ENCODE assay signal across 8 cellular contexts in the genomic region with DNA sequence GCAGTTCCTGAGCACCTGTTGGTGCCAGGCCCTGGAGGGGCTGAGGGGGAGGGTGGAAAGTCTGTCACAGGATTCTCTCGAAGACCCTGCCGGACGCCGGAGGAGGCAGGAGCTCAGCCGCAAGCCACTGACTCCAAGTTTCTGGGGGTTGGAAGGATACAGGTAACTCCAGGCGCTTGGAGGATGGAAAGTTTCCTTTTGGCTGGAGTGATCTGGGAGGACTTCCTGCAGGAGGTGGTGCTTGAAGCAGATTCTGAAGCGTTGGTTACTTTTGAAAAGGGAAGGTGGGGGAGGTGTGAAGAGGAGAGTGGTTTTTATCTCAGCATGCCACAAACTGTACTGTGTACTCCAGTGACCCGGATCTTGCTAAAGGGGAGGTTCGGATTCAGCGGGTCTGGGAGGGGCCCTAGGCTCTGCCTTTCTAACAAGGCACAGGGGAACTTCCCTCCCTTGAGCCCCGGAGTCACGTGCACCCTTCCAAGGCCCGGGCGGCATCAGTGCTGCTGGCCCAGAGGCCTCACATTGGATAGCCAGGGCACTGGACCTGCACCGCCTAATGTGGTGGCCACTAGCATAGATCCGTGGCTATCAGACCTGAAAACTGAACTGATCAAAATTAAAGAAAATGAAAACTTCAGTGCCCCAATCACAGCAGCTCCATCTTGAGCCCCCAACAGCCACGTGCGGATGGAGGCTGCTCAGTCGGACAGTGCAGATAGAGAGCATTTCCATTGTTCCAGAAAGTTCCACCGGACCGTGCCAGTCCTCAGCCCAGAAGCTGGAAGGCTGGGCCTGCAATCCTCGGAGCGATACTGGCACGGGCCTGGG. TPM values are rescaled to one million over a fixed set of nuclear protein-coding genes. Genes with fewer than 3 reads are reported as not detected.
DNase-seq lines count a peak whose midpoint lies in the region; ATAC-seq and TF ChIP-seq lines count a peak whose summit lies in the region.

No MANE protein-coding gene starts in this region.

- no peaks in the 10 kb centered on the region for H3K9me3 ChIP-seq in esophagus squamous epithelium

- no peak for TF ChIP-seq CTCF in esophagus squamous epithelium (IDR thresholded peaks at IDR 0.05)

- DNase-seq in SKM-1 (lab: John Stamatoyannopoulos, UW; ENCODE audit: unreplicated experiment) (peak; percentile 98), left kidney (ENCODE audit: low read depth, low spot score) (peak; percentile 67), AG20443 (ENCODE audit: low spot score) (no peak), NCI-H2171 (lab: John Stamatoyannopoulos, UW) (no peak), NCI-H774 (lab: John Stamatoyannopoulos, UW) (no peak), esophagus squamous epithelium (lab: John Stamatoyannopoulos, UW) (no peak)

- H3K4me1 ChIP-seq in esophagus squamous epithelium, result peaks cover 8 to 75% (median 36%) of the 10 kb centered on the region in 3 donors

- no peak overlapping the region for H3K4me3 ChIP-seq in esophagus squamous epithelium

- peak; percentile 40 for ATAC-seq in GM18508 (IDR thresholded peaks at IDR 0.05; ENCODE audit: insufficient read depth, unreplicated experiment)
- peak; percentile 58 for ATAC-seq in HG02852 (IDR thresholded peaks at IDR 0.05; ENCODE audit: unreplicated experiment)

- TF ChIP-seq POLR2A in esophagus squamous epithelium (IDR thresholded peaks at IDR 0.05), result no peak

- intact Hi-C loops in esophagus squamous epithelium (cut with DNase I), result no loop called here

- no peaks in the 10 kb centered on the region for H3K27me3 ChIP-seq in esophagus squamous epithelium

- no peaks in the 10 kb centered on the region for H3K36me3 ChIP-seq in esophagus squamous epithelium

- WGBS in esophagus squamous epithelium, 2 donors, result 75 to 82% methylated on average over 9 to 15 of the region's 24 CpGs

- H3K27ac ChIP-seq in esophagus squamous epithelium, result peak overlapping the region in 2 of 4 donors; percentile 47 to 75

RNA-seq across cellular contexts. Expression of a gene that starts 42.2 kb away (rescaled TPM):
- 10 to 100 TPM; 24.6 to 33.6 (median 28.9) TPM for total RNA-seq in esophagus squamous epithelium

Comparison
In these comparisons a context has a peak if more than half of its experiments do, and no peak if none do; other contexts are left out.
1. DNase-seq: peak in SKM-1 (single experiment) and left kidney (single experiment); none in AG20443 (single experiment), NCI-H2171 (single experiment), NCI-H774 (single experiment) and esophagus squamous epithelium (single experiment).